ENCODE assay signal across 29 cellular contexts in genomic region chr2:221915926-221916325, GRCh38.
"Had no signal": no experiment of that assay in that cellular context is flagged by ENCODE, and none has a peak within 500 bp of the region (broad histone marks: within the 10 kb centered on the region; RNA-seq: fewer than 3 reads in every experiment).

No MANE protein-coding gene starts in this region.

- H3K4me3 ChIP-seq: adrenal gland, SJSA1 had no signal

- H3K4me1 Mint-ChIP-seq: activated CD4-positive, alpha-beta T cell treated with anti-CD3 and anti-CD28 coated beads for 36 hours; activated CD4-positive, alpha-beta T cell treated with anti-CD3 and anti-CD28 coated beads, Interleukin-2, amount 10 ng/mL, durations not matched to agents 7 days and 5 days had no signal

- H3K27me3 ChIP-seq: adrenal gland, SJSA1 had no signal

- DNase-seq: activated CD4-positive, alpha-beta T cell treated with anti-CD3 and anti-CD28 coated beads for 36 hours; activated CD4-positive, alpha-beta T cell treated with anti-CD3 and anti-CD28 coated beads, Interleukin-2, amount 10 ng/mL, durations not matched to agents 7 days and 5 days; activated CD4-positive, alpha-beta T cell treated with anti-CD3 and anti-CD28 coated beads, Interleukin-2, amount 50 U/mL, for 48 hours; activated CD8-positive, alpha-beta T cell treated with anti-CD3 and anti-CD28 coated beads, Interleukin-2, amount 10 ng/mL, durations not matched to agents 7 days and 5 days; activated gamma-delta T cell treated with Interleukin-2 at 50 U/mL for 16 hours; activated naive CD4-positive, alpha-beta T cell treated with anti-CD3 and anti-CD28 coated beads for 36 hours; activated T-cell treated with anti-CD3 and anti-CD28 coated beads, Interleukin-2, amount 50 U/mL, for 24 hours; adrenal gland; caudate nucleus; Karpas-422; NCI-H1105; NCI-H1417 treated with DMSO at 0.1 percent for 48 hours; NCI-H187 treated with DMSO at 0.1 percent for 48 hours; NCI-H2081; NCI-H2171 treated with DMSO at 0.1 percent for 48 hours; NCI-H2227 treated with DMSO at 0.1 percent for 48 hours; NCI-H446 treated with DMSO at 0.1 percent for 48 hours; NCI-H524; SHP77 treated with DMSO at 0.1 percent for 48 hours; SK-N-SH had no signal

- H3K36me3 ChIP-seq: adrenal gland, SJSA1 had no signal

- H3K4me3 Mint-ChIP-seq: activated CD4-positive, alpha-beta T cell treated with anti-CD3 and anti-CD28 coated beads for 36 hours; activated CD4-positive, alpha-beta T cell treated with anti-CD3 and anti-CD28 coated beads, Interleukin-2, amount 10 ng/mL, durations not matched to agents 7 days and 5 days; activated CD8-positive, alpha-beta T cell treated with anti-CD3 and anti-CD28 coated beads, Interleukin-2, amount 10 ng/mL, durations not matched to agents 7 days and 5 days; activated naive CD4-positive, alpha-beta T cell treated with anti-CD3 and anti-CD28 coated beads for 36 hours; activated T-cell treated with anti-CD3 and anti-CD28 coated beads, Interleukin-2, amount 50 U/mL, for 24 hours; brain; T-helper 1 cell treated with Interleukin-12 subunit alpha and Interleukin-12 subunit beta and Interleukin-4 antibody, amounts not matched to agents 30 μg/mL and 1 μg/mL, for 36 hours; T-helper 2 cell treated with Interferon-gamma antibody and Interleukin-4, amounts not matched to agents 5 μg/mL and 100 μg/mL, for 36 hours; WTC11 had no signal

- H3K36me3 Mint-ChIP-seq: activated naive CD4-positive, alpha-beta T cell treated with anti-CD3 and anti-CD28 coated beads, Interleukin-2, amount 50 U/mL, for 72 hours; brain had no signal

- ATAC-seq: activated CD4-positive, alpha-beta T cell treated with anti-CD3 and anti-CD28 coated beads for 36 hours; activated CD4-positive, CD25-positive, alpha-beta regulatory T cell treated with anti-CD3 and anti-CD28 coated beads, Interleukin-2, amount 50 U/mL, for 24 hours; activated CD8-positive, alpha-beta T cell treated with anti-CD3 and anti-CD28 coated beads, Interleukin-2, amount 10 ng/mL, durations not matched to agents 7 days and 5 days; activated naive CD4-positive, alpha-beta T cell treated with anti-CD3 and anti-CD28 coated beads, Interleukin-2, amount 50 U/mL, for 72 hours; Panc1; WTC11 had no signal

- H3K27me3 Mint-ChIP-seq: activated CD4-positive, alpha-beta T cell treated with anti-CD3 and anti-CD28 coated beads, Interleukin-2, amount 10 ng/mL, durations not matched to agents 7 days and 5 days; activated T-cell treated with anti-CD3 and anti-CD28 coated beads, Interleukin-2, amount 50 U/mL, for 24 hours had no signal

- H3K27ac Mint-ChIP-seq: activated CD4-positive, alpha-beta T cell treated with anti-CD3 and anti-CD28 coated beads for 36 hours; activated CD4-positive, alpha-beta T cell treated with anti-CD3 and anti-CD28 coated beads, Interleukin-2, amount 10 ng/mL, durations not matched to agents 7 days and 5 days; activated CD8-positive, alpha-beta T cell treated with anti-CD3 and anti-CD28 coated beads, Interleukin-2, amount 10 ng/mL, durations not matched to agents 7 days and 5 days; activated naive CD4-positive, alpha-beta T cell treated with anti-CD3 and anti-CD28 coated beads for 36 hours; activated naive CD4-positive, alpha-beta T cell treated with anti-CD3 and anti-CD28 coated beads, Interleukin-2, amount 50 U/mL, for 72 hours; activated T-cell treated with anti-CD3 and anti-CD28 coated beads, Interleukin-2, amount 50 U/mL, for 24 hours; activated T-helper 2 cell treated with anti-CD3 and anti-CD28 coated beads, Interferon-gamma antibody, Interleukin-2, Interleukin-4, amounts not matched to agents 10 μg/mL and 5 μg/mL and 100 μg/mL, durations not matched to agents 14 hours and 24 hours and 36 hours; T-helper 1 cell treated with Interleukin-12 subunit alpha and Interleukin-12 subunit beta and Interleukin-4 antibody, amounts not matched to agents 30 μg/mL and 1 μg/mL, for 36 hours; T-helper 2 cell treated with Interferon-gamma antibody and Interleukin-4, amounts not matched to agents 5 μg/mL and 100 μg/mL, for 36 hours; WTC11 had no signal

- H3K9me3 Mint-ChIP-seq: activated CD4-positive, alpha-beta T cell treated with anti-CD3 and anti-CD28 coated beads, Interleukin-2, amount 10 ng/mL, durations not matched to agents 7 days and 5 days; activated T-cell treated with anti-CD3 and anti-CD28 coated beads, Interleukin-2, amount 50 U/mL, for 24 hours; activated T-helper 2 cell treated with anti-CD3 and anti-CD28 coated beads, Interferon-gamma antibody, Interleukin-2, Interleukin-4, amounts not matched to agents 10 μg/mL and 5 μg/mL and 100 μg/mL, durations not matched to agents 14 hours and 24 hours and 36 hours; brain; T-helper 1 cell treated with Interleukin-12 subunit alpha and Interleukin-12 subunit beta and Interleukin-4 antibody, amounts not matched to agents 30 μg/mL and 1 μg/mL, for 36 hours; T-helper 2 cell treated with Interferon-gamma antibody and Interleukin-4, amounts not matched to agents 5 μg/mL and 100 μg/mL, for 36 hours had no signal
